In genomic region chr4:121376541-121376940, GRCh38 we compare ENCODE assay signal across 1 cellular context.
TF ChIP-seq lines count a peak whose summit lies in the region.

No MANE protein-coding gene starts in this region.

TF ChIP-seq in HCT116, 20 proteins besides CTCF, POLR2A, EP300 and RAD21:
- TF ChIP-seq EZH2phosphoT487 (IDR thresholded peaks at IDR 0.05; ENCODE audit: borderline replicate concordance) (no peak), CBX3 (IDR thresholded peaks at IDR 0.05; ENCODE audit: low read depth) (no peak), MAX (IDR thresholded peaks at IDR 0.05) (no peak), SIN3A (IDR thresholded peaks at IDR 0.05; ENCODE audit: low read depth) (no peak), ATF3 (IDR thresholded peaks at IDR 0.05) (no peak), ELF1 (IDR thresholded peaks at IDR 0.05; ENCODE audit: borderline replicate concordance, low read depth) (no peak), REST (IDR thresholded peaks at IDR 0.05; ENCODE audit: low read depth) (no peak), YY1 (IDR thresholded peaks at IDR 0.05; ENCODE audit: extremely low read depth, insufficient replicate concordance, low read depth, low read length) (no peak), ZNF274 (IDR thresholded peaks at IDR 0.05; ENCODE audit: low read depth, low read length) (no peak), POLR2AphosphoS5 (IDR thresholded peaks at IDR 0.05; ENCODE audit: low read depth, low read length) (no peak), CEBPB (IDR thresholded peaks at IDR 0.05; ENCODE audit: low read depth) (no peak), ZBTB33 (IDR thresholded peaks at IDR 0.05; ENCODE audit: extremely low read depth, insufficient replicate concordance, low read length) (no peak), TCF7L2 (IDR thresholded peaks at IDR 0.05; ENCODE audit: borderline replicate concordance, extremely low read depth, insufficient read depth, insufficient read length) (no peak), FOSL1 (IDR thresholded peaks at IDR 0.05; ENCODE audit: low read depth) (no peak), SRF (IDR thresholded peaks at IDR 0.05; ENCODE audit: low read depth) (no peak), SP1 (IDR thresholded peaks at IDR 0.05; ENCODE audit: low read depth) (no peak), EZH2 (IDR thresholded peaks at IDR 0.05) (no peak)
